Comparison of ENCODE assay signal across 8 cellular contexts in the genomic region with DNA sequence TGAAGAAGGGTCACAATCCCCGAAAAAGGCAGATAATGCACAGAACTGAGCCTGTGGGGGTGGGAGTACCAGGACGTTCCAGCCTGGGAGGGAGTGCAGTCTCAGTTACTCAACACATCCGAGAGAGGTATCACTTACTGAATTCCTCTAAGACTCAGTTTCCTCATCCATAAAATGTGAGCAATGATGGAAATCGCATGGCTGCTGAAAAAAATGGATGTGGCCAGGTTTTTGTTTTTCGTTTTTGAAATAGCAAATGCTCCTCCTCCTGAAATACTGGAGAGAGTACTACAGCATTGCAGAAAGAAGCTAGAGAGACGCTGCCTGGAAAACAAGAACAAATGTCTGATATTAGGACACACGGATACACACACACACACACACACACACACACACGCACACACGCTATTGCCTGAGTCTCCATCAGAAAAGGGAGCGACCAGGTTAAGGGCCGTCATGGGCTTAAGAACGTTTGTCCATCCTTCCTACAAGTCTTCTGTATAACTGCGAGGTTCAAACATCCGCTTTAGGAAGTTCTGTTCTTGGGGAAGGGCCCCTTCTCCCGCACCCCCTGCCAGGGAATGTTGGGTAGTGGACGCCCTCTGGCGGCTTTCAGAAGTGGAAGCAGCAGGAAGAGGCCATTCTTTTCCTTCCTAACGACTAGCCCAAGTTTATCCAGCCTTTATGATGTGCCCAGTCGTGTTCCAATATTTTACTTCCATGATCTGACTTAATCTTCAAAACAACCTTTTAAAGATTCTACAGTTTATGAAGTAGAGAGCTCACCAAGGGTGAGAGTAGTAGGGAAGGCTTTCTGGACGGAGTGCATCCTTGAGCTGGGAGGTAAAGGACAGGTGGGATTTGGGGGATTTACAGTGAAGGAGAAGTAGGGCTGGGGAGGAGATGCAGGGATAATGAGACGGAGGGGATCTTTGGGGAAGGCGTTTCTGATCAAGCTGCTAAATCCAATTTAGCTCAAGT. TPM values are rescaled to one million over a fixed set of nuclear protein-coding genes. Genes with fewer than 3 reads are reported as not detected.
DNase-seq lines count a peak whose midpoint lies in the region; ATAC-seq and TF ChIP-seq lines count a peak whose summit lies in the region.

No MANE protein-coding gene starts in this region.

- no peaks in the 10 kb centered on the region for H3K36me3 ChIP-seq in MG63
- peaks cover 32% of the 10 kb centered on the region for H3K36me3 ChIP-seq in SJSA1
- no peaks in the 10 kb centered on the region for H3K36me3 ChIP-seq in stomach

- TF ChIP-seq CTCF in stomach (IDR thresholded peaks at IDR 0.05), result peak in 5 of 7 experiments; percentile 60 to 79 (median 69)

- no peak for TF ChIP-seq POLR2A in stomach (IDR thresholded peaks at IDR 0.05)

- H3K9me3 ChIP-seq in MG63 (no peaks in the 10 kb centered on the region), SJSA1 (replicated peaks) (no peaks in the 10 kb centered on the region), stomach (no peaks in the 10 kb centered on the region)

- peak; percentile 74 for DNase-seq in activated CD8-positive, alpha-beta memory T cell treated with anti-CD3 and anti-CD28 coated beads for 24 hours
- no peak for DNase-seq in activated CD8-positive, alpha-beta memory T cell treated with anti-CD3 and anti-CD28 coated beads, Interleukin-2, amount 50 U/mL, for 4 hours
- peak; percentile 59 for DNase-seq in MG63
- peak; percentile 81 to 83 for DNase-seq in SJSA1 (ENCODE audit: low read depth in 1 of 2, low spot score in 2 of 2)
- DNase-seq in stomach, result peak; percentile 54

- WGBS in stomach, 5 donors, result 2 to 4% (median 4%) methylated on average over 22 of the region's 22 CpGs

- H3K27ac ChIP-seq in SJSA1 (peak overlapping the region; percentile 57; the same call in 1 of the 2 replicates), cingulate gyrus (ENCODE audit: low read depth, low read length) (peak overlapping the region; percentile 69), layer of hippocampus (ENCODE audit: low read depth, low read length) (peak overlapping the region; percentile 38), stomach (peak overlapping the region; percentile 21 to 79 (median 67))

- H3K4me3 ChIP-seq in MG63, result no peak overlapping the region
- peak overlapping the region; percentile 42 for H3K4me3 ChIP-seq in SJSA1
- peak overlapping the region; percentile 40 to 49 (median 46) for H3K4me3 ChIP-seq in stomach

- ATAC-seq in GM19328 (IDR thresholded peaks at IDR 0.05; ENCODE audit: unreplicated experiment), result no peak

- H3K27me3 ChIP-seq in MG63 (no peaks in the 10 kb centered on the region), SJSA1 (replicated peaks) (peaks cover 2% of the 10 kb centered on the region), layer of hippocampus (ENCODE audit: control insufficient read depth, insufficient read depth, low read length) (no peaks in the 10 kb centered on the region), stomach (peaks cover 7 to 100% (median 62%) of the 10 kb centered on the region in 3 donors)

- intact Hi-C loops in stomach (cut with DNase I; ENCODE audit: low total_unique reads), result no loop called here

- peaks cover 48% of the 10 kb centered on the region for H3K4me1 ChIP-seq in SJSA1 (replicated peaks)
- peaks cover 14 to 51% (median 39%) of the 10 kb centered on the region in 4 donors for H3K4me1 ChIP-seq in stomach

- TF ChIP-seq EP300 in stomach (IDR thresholded peaks at IDR 0.05), result no peak

RNA-seq across cellular contexts. Expression of a gene that starts 0.7 kb away (rescaled TPM):
- total RNA-seq in MG63 (2014; rRNA removed; shearing (Covaris generic); ENCODE audit: low replicate concordance), result 0.03 TPM in 1 of 2 replicates, not detected in the other
- 149 and 169 TPM in 2 replicates for total RNA-seq in SJSA1 (2014; rRNA removed; shearing (Covaris generic))
- total RNA-seq in stomach, result 10 to 100 TPM in 2 of 5 donors, 1 to 10 TPM in 3; 3.2 to 22.3 (median 8.9) TPM
- 1 to 10 TPM; 1.7 to 9.0 (median 3.2) TPM for polyA plus RNA-seq in stomach

RNA-seq across cellular contexts. Expression of a gene that starts 27.5 kb away (rescaled TPM):
- 57.8 and 62.8 TPM in 2 replicates for total RNA-seq in MG63 (2014; rRNA removed; shearing (Covaris generic); ENCODE audit: low replicate concordance)
- 2.8 and 6.7 TPM in 2 replicates for total RNA-seq in SJSA1 (2014; rRNA removed; shearing (Covaris generic))
- total RNA-seq in stomach, result 1 to 10 TPM in 1 of 5 donors, under 1 TPM in 1, not detected in 3; 0.72 to 2.0 TPM
- polyA plus RNA-seq in stomach, result 100 to 1,000 TPM in 1 of 3 donors, 1 to 10 TPM in 2; 6.9 to 207 (median 7.5) TPM

RNA-seq across cellular contexts. Expression of a gene that starts 36.0 kb away (rescaled TPM):
- not detected in 2 replicates for total RNA-seq in MG63 (2014; rRNA removed; shearing (Covaris generic); ENCODE audit: low replicate concordance)
- total RNA-seq in SJSA1 (2014; rRNA removed; shearing (Covaris generic)), result not detected in 2 replicates
- 10 to 100 TPM in 1 of 5 donors, 1 to 10 TPM in 1, not detected in 3; 5.7 to 39.7 TPM for total RNA-seq in stomach
- polyA plus RNA-seq in stomach, result under 1 TPM in 1 of 3 donors, not detected in 2; 0.05 TPM

RNA-seq across cellular contexts. Expression of a gene that starts 50.4 kb away (rescaled TPM):
- 10.0 and 20.8 TPM in 2 replicates for total RNA-seq in MG63 (2014; rRNA removed; shearing (Covaris generic); ENCODE audit: low replicate concordance)
- total RNA-seq in SJSA1 (2014; rRNA removed; shearing (Covaris generic)), result 6.4 and 6.5 TPM in 2 replicates
- total RNA-seq in stomach, result 10 to 100 TPM; 15.2 to 90.2 (median 72.4) TPM
- 10 to 100 TPM; 31.0 to 50.2 (median 43.5) TPM for polyA plus RNA-seq in stomach

RNA-seq across cellular contexts. Expression of a gene that starts 50.7 kb away (rescaled TPM):
- total RNA-seq in MG63 (2014; rRNA removed; shearing (Covaris generic); ENCODE audit: low replicate concordance), result 15.6 and 38.7 TPM in 2 replicates
- 13.8 and 21.5 TPM in 2 replicates for total RNA-seq in SJSA1 (2014; rRNA removed; shearing (Covaris generic))
- total RNA-seq in stomach, result 10 to 100 TPM in 3 of 5 donors, 1 to 10 TPM in 2; 4.5 to 65.5 (median 24.3) TPM
- polyA plus RNA-seq in stomach, result 10 to 100 TPM in 2 of 3 donors, 1 to 10 TPM in 1; 7.5 to 12.3 (median 11.0) TPM
